Comparison of ENCODE assay signal across 23 cellular contexts in genomic region chr1:19149736-19150135, GRCh38.
"Had no signal": no experiment of that assay in that cellular context is flagged by ENCODE, and none has a peak within 500 bp of the region (broad histone marks: within the 10 kb centered on the region; RNA-seq: fewer than 3 reads in every experiment).

No MANE protein-coding gene starts in this region.

- H3K27me3 Mint-ChIP-seq: activated B cell treated with CpG ODN at 0.5 μM for 24 hours; activated CD4-positive, alpha-beta T cell treated with anti-CD3 and anti-CD28 coated beads, Interleukin-2, amount 10 ng/mL, durations not matched to agents 24 days and 14 days; activated CD8-positive, alpha-beta memory T cell treated with anti-CD3 and anti-CD28 coated beads, Interleukin-2, amount 10 ng/mL, durations not matched to agents 7 days and 5 days; activated naive CD8-positive, alpha-beta T cell treated with anti-CD3 and anti-CD28 coated beads for 36 hours had no signal

- H3K4me1 Mint-ChIP-seq: activated B cell treated with CpG ODN at 0.5 μM for 24 hours; activated CD4-positive, alpha-beta T cell treated with anti-CD3 and anti-CD28 coated beads, Interleukin-2, amount 10 ng/mL, durations not matched to agents 24 days and 14 days; activated CD8-positive, alpha-beta memory T cell treated with anti-CD3 and anti-CD28 coated beads, Interleukin-2, amount 10 ng/mL, durations not matched to agents 7 days and 5 days; activated naive CD8-positive, alpha-beta T cell treated with anti-CD3 and anti-CD28 coated beads for 36 hours had no signal

- H3K27ac Mint-ChIP-seq: activated B cell treated with CpG ODN at 0.5 μM for 24 hours; activated CD8-positive, alpha-beta memory T cell treated with anti-CD3 and anti-CD28 coated beads, Interleukin-2, amount 10 ng/mL, durations not matched to agents 7 days and 5 days; activated naive CD8-positive, alpha-beta T cell treated with anti-CD3 and anti-CD28 coated beads for 36 hours had no signal

- H3K9me3 Mint-ChIP-seq: activated B cell treated with CpG ODN at 0.5 μM for 24 hours; activated CD4-positive, alpha-beta T cell treated with anti-CD3 and anti-CD28 coated beads, Interleukin-2, amount 10 ng/mL, durations not matched to agents 24 days and 14 days; activated naive CD8-positive, alpha-beta T cell treated with anti-CD3 and anti-CD28 coated beads for 36 hours had no signal

- H3K4me3 Mint-ChIP-seq: activated B cell treated with CpG ODN at 0.5 μM for 24 hours; activated CD4-positive, alpha-beta T cell treated with anti-CD3 and anti-CD28 coated beads, Interleukin-2, amount 10 ng/mL, durations not matched to agents 24 days and 14 days; activated CD8-positive, alpha-beta memory T cell treated with anti-CD3 and anti-CD28 coated beads, Interleukin-2, amount 10 ng/mL, durations not matched to agents 7 days and 5 days; activated naive CD8-positive, alpha-beta T cell treated with anti-CD3 and anti-CD28 coated beads for 36 hours had no signal

- H3K27ac ChIP-seq: adrenal gland, Peyer's patch, RWPE1, SJCRH30 had no signal

- DNase-seq: activated B cell treated with CpG ODN at 0.5 μM for 24 hours; activated CD4-positive, alpha-beta T cell treated with anti-CD3 and anti-CD28 coated beads for 1 hour; activated CD4-positive, alpha-beta T cell treated with anti-CD3 and anti-CD28 coated beads, Interleukin-2, amount 10 ng/mL, durations not matched to agents 24 days and 14 days; activated CD4-positive, alpha-beta T cell treated with anti-CD3 and anti-CD28 coated beads, Interleukin-2, amount 50 U/mL, for 48 hours; activated CD8-positive, alpha-beta memory T cell treated with anti-CD3 and anti-CD28 coated beads, Interleukin-2, amount 10 ng/mL, durations not matched to agents 7 days and 5 days; activated effector memory CD4-positive, alpha-beta T cell treated with Interleukin-2 at 50 U/mL for 16 hours; activated naive CD4-positive, alpha-beta T cell; activated naive CD8-positive, alpha-beta T cell treated with anti-CD3 and anti-CD28 coated beads for 36 hours; adrenal gland; anterior cingulate cortex; Karpas-422; NCI-H1105 treated with DMSO at 0.1 percent for 48 hours; NCI-H1436 treated with DMSO at 0.1 percent for 48 hours; NCI-H187; NCI-H2081; NCI-H446; NCI-H524; Peyer's patch; Right ventricle myocardium superior; SJCRH30; SW 1271 had no signal

- ATAC-seq: activated CD8-positive, alpha-beta memory T cell treated with anti-CD3 and anti-CD28 coated beads, Interleukin-2, amount 10 ng/mL, durations not matched to agents 7 days and 5 days; SK-N-SH treated with all-trans-retinoic acid at 6 μM for 48 hours had no signal
